Comparison of ENCODE assay signal across 19 cellular contexts in the genomic region with DNA sequence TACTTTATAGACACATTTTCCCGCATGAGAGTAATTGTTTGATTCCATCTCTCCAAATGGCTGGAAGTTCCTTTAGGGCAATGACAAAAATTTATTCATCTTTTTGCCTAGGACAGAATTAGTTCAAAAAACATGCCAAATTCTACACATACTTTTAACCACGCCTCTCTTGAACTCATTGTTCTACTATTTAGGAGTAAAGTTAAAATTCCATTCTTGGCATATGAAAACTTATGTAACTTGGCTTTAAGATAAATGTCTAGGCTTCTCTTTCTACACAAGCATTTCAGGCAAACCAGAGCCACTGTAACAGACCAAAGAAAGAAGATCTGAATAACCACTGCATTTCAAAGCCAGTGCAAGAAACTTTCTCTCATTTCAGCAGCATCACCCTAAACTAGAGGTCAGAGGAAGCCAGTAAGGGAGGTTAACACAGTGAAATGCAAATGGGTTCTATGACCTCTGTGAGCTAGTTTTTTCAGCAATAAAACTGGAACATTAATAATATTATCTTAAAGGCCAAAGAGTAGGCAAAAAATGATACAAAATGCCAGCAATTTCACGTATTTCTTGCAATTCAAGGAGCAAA.
DNase-seq lines count a peak whose midpoint lies in the region.
"Had no signal": no experiment of that assay in that cellular context is flagged by ENCODE, and none has a peak within 500 bp of the region (broad histone marks: within the 10 kb centered on the region; RNA-seq: fewer than 3 reads in every experiment).

No MANE protein-coding gene starts in this region.

- H3K27ac ChIP-seq in GM23248: peak overlapping the region; percentile 14; the same call in 1 of the 2 replicates
- H3K27ac ChIP-seq: adrenal gland, psoas muscle, tibial nerve, WERI-Rb-1 had no signal

- H3K4me1 ChIP-seq in GM23248 (ENCODE audit: insufficient read depth) (peaks cover 20% of the 10 kb centered on the region), adipocyte (ENCODE audit: control insufficient read depth, insufficient read depth, low read length) (peaks cover 13% of the 10 kb centered on the region), skeletal muscle satellite cell (ENCODE audit: control insufficient read depth, insufficient read depth, low read length) (peaks cover 10% of the 10 kb centered on the region)

- H3K9me3 ChIP-seq in GM23248 (ENCODE audit: low read depth): no peaks in the 10 kb centered on the region
- no peaks in the 10 kb centered on the region for H3K9me3 ChIP-seq in adipocyte (ENCODE audit: control insufficient read depth, low read length)
- H3K9me3 ChIP-seq in skeletal muscle satellite cell (replicated peaks; ENCODE audit: low read length): no peaks in the 10 kb centered on the region
- H3K9me3 ChIP-seq: adrenal gland, psoas muscle, tibial nerve had no signal

- H3K4me2 ChIP-seq in GM23248 (ENCODE audit: unreplicated experiment) (peak overlapping the region; percentile 24), skeletal muscle satellite cell (ENCODE audit: low read length) (peak overlapping the region; percentile 1)

- H3K9ac ChIP-seq in GM23248 (no peak overlapping the region), adipocyte (ENCODE audit: low read length) (no peak overlapping the region), skeletal muscle satellite cell (ENCODE audit: low read depth, low read length) (no peak overlapping the region)

- H4K20me1 ChIP-seq in GM23248 (ENCODE audit: insufficient read depth): 0 out of 2 replicates have a peak, but pooled peaks cover 6% of the 10 kb centered on the region

- H3F3A ChIP-seq in GM23248 (ENCODE audit: insufficient read depth): peaks cover 5% of the 10 kb centered on the region

- H3K9me2 ChIP-seq in GM23248 (ENCODE audit: insufficient read depth): no peaks in the 10 kb centered on the region; the same call in 1 of the 2 replicates

- no peaks in the 10 kb centered on the region for H3K27me3 ChIP-seq in GM23248 (replicated peaks; ENCODE audit: insufficient read depth)
- no peaks in the 10 kb centered on the region for H3K27me3 ChIP-seq in adipocyte (replicated peaks; ENCODE audit: control insufficient read depth, insufficient read depth, low read length)
- no peaks in the 10 kb centered on the region for H3K27me3 ChIP-seq in skeletal muscle satellite cell (ENCODE audit: control insufficient read depth, insufficient read depth, low read length)
- H3K27me3 ChIP-seq: adrenal gland, tibial nerve had no signal

- peak; percentile 49 for DNase-seq in GM23248
- DNase-seq in adipocyte (ENCODE audit: low read depth): peak; percentile 62
- peak; percentile 20 for DNase-seq in foreskin melanocyte
- no peak for DNase-seq in activated CD4-positive, alpha-beta T cell treated with anti-CD3 and anti-CD28 coated beads for 4 hours
- DNase-seq in ACHN: no peak
- DNase-seq in SKM-1 (lab: John Stamatoyannopoulos, UW; ENCODE audit: unreplicated experiment): no peak
- DNase-seq: adrenal gland; CD4-positive, alpha-beta memory T cell; cortex of kidney; glutamatergic neuron; NCI-H345; NK-92 treated with Interleukin-12 subunit alpha and Interleukin-12 subunit beta, amount 100 ng/mL, for 24 hours; psoas muscle; stimulated activated naive B cell treated with anti-CD40 and anti-IgM and Interleukin-4, amounts not matched to agents 10 μg/mL and 1 μg/mL and 100 μg/mL, for 72 hours; T-helper 1 cell; WERI-Rb-1 had no signal

- H3K79me2 ChIP-seq in GM23248 (ENCODE audit: insufficient read depth): peaks cover 96% of the 10 kb centered on the region

- 0 out of 2 replicates have a peak, but pooled peaks cover 4% of the 10 kb centered on the region for H3K36me3 ChIP-seq in GM23248 (ENCODE audit: low read depth)
- H3K36me3 ChIP-seq in adipocyte (ENCODE audit: control insufficient read depth, insufficient read depth, low read length, severe bottlenecking): peaks cover 3% of the 10 kb centered on the region
- no peaks in the 10 kb centered on the region for H3K36me3 ChIP-seq in skeletal muscle satellite cell (ENCODE audit: insufficient read depth, low read length)
- H3K36me3 ChIP-seq: adrenal gland had no signal

- WGBS in GM23248 (ENCODE audit: low coverage in 1 of 2, low lambda C conversion rate in 2 of 2, missing lambda C conversion rate in 2 of 2), 2 experiments: 78 to 81% methylated on average over 3 of the region's 3 CpGs

- H3K4me3 ChIP-seq in GM23248: no peak overlapping the region
- H3K4me3 ChIP-seq in adipocyte (ENCODE audit: low read length): no peak overlapping the region
- no peak overlapping the region for H3K4me3 ChIP-seq in skeletal muscle satellite cell (ENCODE audit: low read length)
- H3K4me3 ChIP-seq: adrenal gland, lung, psoas muscle, tibial nerve had no signal

- no peak overlapping the region for H2AFZ ChIP-seq in GM23248

- in situ Hi-C loops in GM23248 (cut with MboI): no loop called here
- in situ Hi-C loops in ACHN (cut with HindIII; ENCODE audit: low pct_ligation_motif_present, low pct_unique_long_range_greater_than_20kb, low sequenced_read_pairs): no loop called here

Comparison
In these comparisons a context has a peak if more than half of its experiments do, and no peak if none do; other contexts are left out.
1. DNase-seq: peak in GM23248 (single experiment), adipocyte (single experiment) and foreskin melanocyte (single experiment); none in activated CD4-positive, alpha-beta T cell treated with anti-CD3 and anti-CD28 coated beads for 4 hours (0 of 2), ACHN (single experiment) and SKM-1 (single experiment).